In genomic region chr11:67031791-67032561, GRCh38 we compare ENCODE assay signal across 1 cellular context.
TF ChIP-seq lines count a peak whose summit lies in the region.

No MANE protein-coding gene starts in this region.

TF ChIP-seq in SK-N-SH, 30 proteins besides CTCF, POLR2A, EP300 and RAD21 (continued from another document):
- TF ChIP-seq TCF12 (IDR thresholded peaks at IDR 0.05) (no peak; the same call in 1 of the 2 replicates), PBX3 (IDR thresholded peaks at IDR 0.05) (peak; percentile 12; the same call in 1 of the 2 replicates), USF2 (IDR thresholded peaks at IDR 0.05; ENCODE audit: borderline replicate concordance, low read depth, low read length) (no peak), MXI1 (IDR thresholded peaks at IDR 0.05; ENCODE audit: low read depth, low read length) (no peak), FOSL2 (IDR thresholded peaks at IDR 0.05; ENCODE audit: borderline replicate concordance, low read depth) (peak; percentile 76), RXRA (IDR thresholded peaks at IDR 0.05; ENCODE audit: borderline replicate concordance, low read depth) (no peak), NRF1 (IDR thresholded peaks at IDR 0.05; ENCODE audit: low read depth, low read length) (no peak), JUND (IDR thresholded peaks at IDR 0.05) (peak; percentile 59)
